ENCODE assay signal across 9 cellular contexts in genomic region chr15:75178171-75178937, GRCh38. TPM values are rescaled to one million over a fixed set of nuclear protein-coding genes. Genes with fewer than 3 reads are reported as not detected.
DNase-seq lines count a peak whose midpoint lies in the region; ATAC-seq and TF ChIP-seq lines count a peak whose summit lies in the region.
"Had no signal": no experiment of that assay in that cellular context is flagged by ENCODE, and none has a peak within 500 bp of the region (broad histone marks: within the 10 kb centered on the region; RNA-seq: fewer than 3 reads in every experiment).

No MANE protein-coding gene starts in this region.

- peak; percentile 13 for ATAC-seq in activated CD8-positive, alpha-beta T cell treated with anti-CD3 and anti-CD28 coated beads for 36 hours
- no peak for ATAC-seq in HG03139 (IDR thresholded peaks at IDR 0.05; ENCODE audit: unreplicated experiment)

- H3K36me3 ChIP-seq in HEK293 (ENCODE audit: control insufficient read depth in 2 of 2, insufficient read depth in 1 of 2, low read length in 2 of 2) = no peaks in the 10 kb centered on the region
- H3K36me3 ChIP-seq in iPS-20b (ENCODE audit: insufficient read depth, low read depth, low read length) = no peaks in the 10 kb centered on the region

- POLR2A ChIA-PET in HEK293 (lab: Yijun Ruan, JAX) = no interaction called here
- POLR2A ChIA-PET in activated CD8-positive, alpha-beta T cell treated with anti-CD3 and anti-CD28 coated beads for 36 hours (lab: Charles Lee) = interaction anchor here (1.0 kb wide), 1 partner anchor 23 kb away, joined by 5 read pairs; the partner anchor contains the start of gene C15orf39

- intact Hi-C loops in activated CD8-positive, alpha-beta T cell treated with anti-CD3 and anti-CD28 coated beads for 36 hours (cut with micrococcal nuclease) = no loop called here

- peak overlapping the region; percentile 65; the same call in 1 of the 2 replicates for H3K9ac ChIP-seq in iPS-20b (ENCODE audit: low read depth, low read length)

- H3K4me1 ChIP-seq in HEK293 (ENCODE audit: control insufficient read depth, insufficient read depth, low read length) = peaks cover 16% of the 10 kb centered on the region
- H3K4me1 ChIP-seq in iPS-20b (ENCODE audit: insufficient read depth, low read length) = peaks cover 26% of the 10 kb centered on the region

- peaks cover 44% of the 10 kb centered on the region for H3K27me3 Mint-ChIP-seq in activated CD8-positive, alpha-beta T cell treated with anti-CD3 and anti-CD28 coated beads for 36 hours

- H3K9me3 ChIP-seq in HEK293 (ENCODE audit: control insufficient read depth, insufficient read depth, low read depth, low read length) (no peaks in the 10 kb centered on the region), iPS-20b (ENCODE audit: insufficient read depth, low read depth, low read length) (no peaks in the 10 kb centered on the region)

- no peaks in the 10 kb centered on the region for H3K9me3 Mint-ChIP-seq in activated CD8-positive, alpha-beta T cell treated with anti-CD3 and anti-CD28 coated beads for 36 hours

- H3K4me3 ChIP-seq in HEK293 (ENCODE audit: low read depth, low read length) = no peak overlapping the region
- H3K4me3 ChIP-seq in iPS-20b (ENCODE audit: low read length) = peak overlapping the region; percentile 61
- H3K4me3 ChIP-seq in skin epidermis = peak overlapping the region in 6 of 7 experiments; percentile 18 to 34 (median 24)

- H3K27me3 ChIP-seq in iPS-20b (ENCODE audit: insufficient read depth, low read length) = peaks cover 36% of the 10 kb centered on the region

- TF ChIP-seq CTCF in HEK293 (tag by site-specific recombination; IDR thresholded peaks at IDR 0.05) = no peak
- no peak for TF ChIP-seq CTCF in activated CD8-positive, alpha-beta T cell treated with anti-CD3 and anti-CD28 coated beads for 36 hours (IDR thresholded peaks at IDR 0.05)

- H3K4me3 Mint-ChIP-seq in activated CD8-positive, alpha-beta T cell treated with anti-CD3 and anti-CD28 coated beads for 36 hours = no peak overlapping the region

- H3K27ac Mint-ChIP-seq in activated CD8-positive, alpha-beta T cell treated with anti-CD3 and anti-CD28 coated beads for 36 hours = no peak overlapping the region

- peaks cover 11% of the 10 kb centered on the region for H3K4me1 Mint-ChIP-seq in activated CD8-positive, alpha-beta T cell treated with anti-CD3 and anti-CD28 coated beads for 36 hours (ENCODE audit: low read depth)

- H3K27ac ChIP-seq in HEK293 (ENCODE audit: extremely low read depth, low read depth, low read length) (no peak overlapping the region), iPS-20b (ENCODE audit: low read length) (no peak overlapping the region), skin epidermis (peak overlapping the region in 14 of 21 experiments; percentile 5 to 70 (median 50))

- CTCF ChIA-PET in HEK293 (lab: Yijun Ruan, JAX) = interaction anchor here (0.7 kb wide), 1 partner anchor 67 kb away, joined by 4 read pairs; no protein-coding TSS in a partner anchor
- CTCF ChIA-PET in activated CD8-positive, alpha-beta T cell treated with anti-CD3 and anti-CD28 coated beads for 36 hours (lab: Charles Lee) = no interaction called here

- peak; percentile 12 for DNase-seq in activated CD8-positive, alpha-beta T cell treated with anti-CD3 and anti-CD28 coated beads for 36 hours
- DNase-seq in SKM-1 treated with dmso at 0.1 percent for 144 hours (lab: John Stamatoyannopoulos, UW; ENCODE audit: unreplicated experiment) (no peak), HT-29 (ENCODE audit: low spot score) (no peak)
- DNase-seq in activated effector memory CD4-positive, alpha-beta T cell treated with Interleukin-2 at 50 U/mL for 16 hours = no peak
- DNase-seq: effector memory CD4-positive, alpha-beta T cell had no signal

- no peaks in the 10 kb centered on the region for H3K36me3 Mint-ChIP-seq in activated CD8-positive, alpha-beta T cell treated with anti-CD3 and anti-CD28 coated beads for 36 hours (ENCODE audit: low read depth)

TF ChIP-seq in HEK293, 187 proteins besides CTCF, POLR2A, EP300 and RAD21:
- TF ChIP-seq GLIS1 (tag by site-specific recombination; IDR thresholded peaks at IDR 0.05) (0 out of 2 replicates have a peak, but pooled peaks have one; percentile 12), PATZ1 (tag by site-specific recombination; IDR thresholded peaks at IDR 0.05) (no peak), SP2 (tag by site-specific recombination; IDR thresholded peaks at IDR 0.05) (0 out of 2 replicates have a peak, but pooled peaks have one; percentile 13), ZNF202 (tag by site-specific recombination; IDR thresholded peaks at IDR 0.05; ENCODE audit: borderline replicate concordance) (no peak), ZNF398 (tag by site-specific recombination; IDR thresholded peaks at IDR 0.05) (0 out of 2 replicates have a peak, but pooled peaks have one; percentile 17), ZNF362 (tag by site-specific recombination; IDR thresholded peaks at IDR 0.05) (no peak), ZNF16 (tag by site-specific recombination; IDR thresholded peaks at IDR 0.05; ENCODE audit: low read depth) (no peak), IKZF3 (tag by site-specific recombination; IDR thresholded peaks at IDR 0.05) (peak; percentile 33; the same call in 1 of the 2 replicates), ZNF302 (tag by site-specific recombination; IDR thresholded peaks at IDR 0.05; ENCODE audit: low read depth) (no peak), ZBTB8A (tag by site-specific recombination; IDR thresholded peaks at IDR 0.05) (peak; percentile 62), KLF1 (tag by site-specific recombination; IDR thresholded peaks at IDR 0.05) (peak; percentile 83)
TF ChIP-seq in HEK293: peak in this region for 6.

RNA-seq across cellular contexts. Expression of gene C15orf39, which starts 23.3 kb away (rescaled TPM):
- total RNA-seq in activated CD8-positive, alpha-beta T cell treated with anti-CD3 and anti-CD28 coated beads for 36 hours = 10 to 100 TPM; 22.1 to 24.1 TPM
- 59.0 and 76.6 TPM in 2 replicates for total RNA-seq in HT-29 (2014; rRNA removed; shearing (Covaris generic))

Comparison
In these comparisons a context has a peak if more than half of its experiments do, and no peak if none do; other contexts are left out.
1. H3K27ac ChIP-seq: peak in skin epidermis (14 of 21); none in HEK293 (single experiment) and iPS-20b (single experiment).